ENCODE assay signal across 20 cellular contexts in genomic region chrX:129565046-129565649, GRCh38. TPM values are rescaled to one million over a fixed set of nuclear protein-coding genes. Genes with fewer than 3 reads are reported as not detected.
A peak's percentile ranks its signal among the peaks of the same experiment; 100 is the strongest.
DNase-seq lines count a peak whose midpoint lies in the region; ATAC-seq and TF ChIP-seq lines count a peak whose summit lies in the region.
"Had no signal": no experiment of that assay in that cellular context is flagged by ENCODE, and none has a peak within 500 bp of the region (broad histone marks: within the 10 kb centered on the region; RNA-seq: fewer than 3 reads in every experiment).

No MANE protein-coding gene starts in this region.

- TF ChIP-seq EP300 in stomach (IDR thresholded peaks at IDR 0.05) = no peak

- H3K4me3 ChIP-seq in choroid plexus epithelial cell (ENCODE audit: low read depth, low read length) (no peak overlapping the region), stomach (no peak overlapping the region)
- no peak overlapping the region for H3K4me3 ChIP-seq in naive thymus-derived CD4-positive, alpha-beta T cell (ENCODE audit: low read length)
- H3K4me3 ChIP-seq: transverse colon had no signal

- no peak overlapping the region for H3K4me3 Mint-ChIP-seq in activated CD8-positive, alpha-beta T cell treated with anti-CD3 and anti-CD28 coated beads for 36 hours
- H3K4me3 Mint-ChIP-seq in naive thymus-derived CD4-positive, alpha-beta T cell = peak overlapping the region in 1 of 10 donors; percentile 36
- H3K4me3 Mint-ChIP-seq: activated naive CD8-positive, alpha-beta T cell treated with anti-CD3 and anti-CD28 coated beads for 36 hours; activated T-helper 1 cell treated with anti-CD3 and anti-CD28 coated beads, Interleukin-12 subunit alpha, Interleukin-12 subunit beta, Interleukin-2, Interleukin-4 antibody, amounts not matched to agents 30 ng/mL and 10 ng/mL and 1 ng/mL, durations not matched to agents 14 hours and 24 hours and 36 hours; brain had no signal

- H3K36me3 ChIP-seq in stomach = peaks cover 5 to 54% (median 50%) of the 10 kb centered on the region in 4 donors
- peaks cover 0 to 6% (median 3%) of the 10 kb centered on the region in 3 experiments for H3K36me3 ChIP-seq in naive thymus-derived CD4-positive, alpha-beta T cell (ENCODE audit: control insufficient read depth in 2 of 3, insufficient read depth in 3 of 3, low read length in 3 of 3)

- H3K27ac ChIP-seq in stomach = no peak overlapping the region
- no peak overlapping the region for H3K27ac ChIP-seq in naive thymus-derived CD4-positive, alpha-beta T cell (ENCODE audit: low read depth, low read length)
- H3K27ac ChIP-seq: 22Rv1, transverse colon had no signal

- no peak overlapping the region for H3K27ac Mint-ChIP-seq in activated CD8-positive, alpha-beta T cell treated with anti-CD3 and anti-CD28 coated beads for 36 hours
- H3K27ac Mint-ChIP-seq in naive thymus-derived CD4-positive, alpha-beta T cell = no peak overlapping the region
- H3K27ac Mint-ChIP-seq: activated naive CD8-positive, alpha-beta T cell treated with anti-CD3 and anti-CD28 coated beads for 36 hours; activated T-helper 1 cell treated with anti-CD3 and anti-CD28 coated beads, Interleukin-12 subunit alpha, Interleukin-12 subunit beta, Interleukin-2, Interleukin-4 antibody, amounts not matched to agents 30 ng/mL and 10 ng/mL and 1 ng/mL, durations not matched to agents 14 hours and 24 hours and 36 hours had no signal

- TF ChIP-seq CTCF in choroid plexus epithelial cell (conservative IDR thresholded peaks at IDR 0.05; ENCODE audit: low read depth, low read length) (no peak), stomach (IDR thresholded peaks at IDR 0.05) (no peak)
- no peak for TF ChIP-seq CTCF in activated CD8-positive, alpha-beta T cell treated with anti-CD3 and anti-CD28 coated beads for 36 hours (IDR thresholded peaks at IDR 0.05)

- WGBS in stomach, 5 donors = 10 to 31% (median 19%) methylated on average over 3 of the region's 3 CpGs

- peaks cover 0 to 11% (median 5%) of the 10 kb centered on the region in 4 donors for H3K4me1 ChIP-seq in stomach
- no peaks in the 10 kb centered on the region for H3K4me1 ChIP-seq in naive thymus-derived CD4-positive, alpha-beta T cell (ENCODE audit: control insufficient read depth in 2 of 2, insufficient read depth in 2 of 2, low read length in 2 of 2)
- H3K4me1 ChIP-seq: transverse colon had no signal

- no peaks in the 10 kb centered on the region for H3K9me3 Mint-ChIP-seq in activated CD8-positive, alpha-beta T cell treated with anti-CD3 and anti-CD28 coated beads for 36 hours
- peaks cover 0 to 4% (median 0%) of the 10 kb centered on the region in 11 donors for H3K9me3 Mint-ChIP-seq in naive thymus-derived CD4-positive, alpha-beta T cell
- H3K9me3 Mint-ChIP-seq: activated naive CD8-positive, alpha-beta T cell treated with anti-CD3 and anti-CD28 coated beads for 36 hours; activated T-helper 1 cell treated with anti-CD3 and anti-CD28 coated beads, Interleukin-12 subunit alpha, Interleukin-12 subunit beta, Interleukin-2, Interleukin-4 antibody, amounts not matched to agents 30 ng/mL and 10 ng/mL and 1 ng/mL, durations not matched to agents 14 hours and 24 hours and 36 hours had no signal

- ATAC-seq in activated CD8-positive, alpha-beta T cell treated with anti-CD3 and anti-CD28 coated beads for 36 hours = no peak
- no peak for ATAC-seq in naive thymus-derived CD4-positive, alpha-beta T cell
- ATAC-seq: left colon; stimulated activated naive CD8-positive, alpha-beta T cell treated with anti-CD3 and anti-CD28 coated beads, Interleukin-15, Interleukin-2, amounts not matched to agents 100 U/mL and 50 U/mL, for 24 hours had no signal

- DNase-seq in DMS 273 (lab: John Stamatoyannopoulos, UW; ENCODE audit: unreplicated experiment) = peak; percentile 47
- no peak for DNase-seq in DMS 273 treated with DMSO at 0.1 percent for 48 hours (lab: John Stamatoyannopoulos, UW)
- DNase-seq in choroid plexus epithelial cell (ENCODE audit: low read depth) = peak; percentile 60
- DNase-seq in iPS DF 19.7 (ENCODE audit: low read depth, low spot score) = peak; percentile 20
- peak; percentile 53 for DNase-seq in stomach
- no peak for DNase-seq in stimulated activated CD4-positive, alpha-beta T cell treated with anti-CD3 and anti-CD28 coated beads, Interleukin-15, amount 100 ng/mL, for 24 hours
- no peak for DNase-seq in activated CD8-positive, alpha-beta T cell treated with anti-CD3 and anti-CD28 coated beads for 36 hours
- no peak for DNase-seq in naive thymus-derived CD4-positive, alpha-beta T cell
- DNase-seq: activated naive CD8-positive, alpha-beta T cell treated with anti-CD3 and anti-CD28 coated beads for 36 hours; left colon; NCI-H1092; NCI-H2081 treated with DMSO at 0.1 percent for 48 hours; NCI-H524; small intestine; stimulated activated CD4-positive, alpha-beta T cell treated with anti-CD3 and anti-CD28 coated beads, Interleukin-2, amount 100 ng/mL, for 48 hours; stimulated activated naive CD8-positive, alpha-beta T cell treated with anti-CD3 and anti-CD28 coated beads, Interleukin-15, Interleukin-2, amounts not matched to agents 100 U/mL and 50 U/mL, for 24 hours; transverse colon had no signal

- TF ChIP-seq POLR2A in stomach (IDR thresholded peaks at IDR 0.05) = no peak

- H3K4me1 Mint-ChIP-seq in activated CD8-positive, alpha-beta T cell treated with anti-CD3 and anti-CD28 coated beads for 36 hours (ENCODE audit: low read depth) = peaks cover 10% of the 10 kb centered on the region
- H3K4me1 Mint-ChIP-seq in naive thymus-derived CD4-positive, alpha-beta T cell = peaks cover 5 to 13% (median 12%) of the 10 kb centered on the region in 7 donors
- H3K4me1 Mint-ChIP-seq: brain had no signal

- intact Hi-C loops in stomach (cut with DNase I; ENCODE audit: low total_unique reads) = no loop called here
- intact Hi-C loops in activated CD8-positive, alpha-beta T cell treated with anti-CD3 and anti-CD28 coated beads for 36 hours (cut with micrococcal nuclease) = no loop called here
- intact Hi-C loops in naive thymus-derived CD4-positive, alpha-beta T cell (cut with micrococcal nuclease) = no loop called here

- peaks cover 16% of the 10 kb centered on the region for H3K36me3 Mint-ChIP-seq in activated CD8-positive, alpha-beta T cell treated with anti-CD3 and anti-CD28 coated beads for 36 hours (ENCODE audit: low read depth)
- H3K36me3 Mint-ChIP-seq in naive thymus-derived CD4-positive, alpha-beta T cell = peaks cover 16 to 37% (median 27%) of the 10 kb centered on the region in 5 donors

- no peaks in the 10 kb centered on the region for H3K27me3 ChIP-seq in stomach
- no peaks in the 10 kb centered on the region for H3K27me3 ChIP-seq in naive thymus-derived CD4-positive, alpha-beta T cell (ENCODE audit: control insufficient read depth in 2 of 2, insufficient read depth in 2 of 2, low read length in 2 of 2)
- H3K27me3 ChIP-seq: transverse colon had no signal

- H3K9me3 ChIP-seq in stomach = no peaks in the 10 kb centered on the region
- no peaks in the 10 kb centered on the region for H3K9me3 ChIP-seq in naive thymus-derived CD4-positive, alpha-beta T cell (ENCODE audit: control insufficient read depth in 2 of 3, low read length in 3 of 3)
- H3K9me3 ChIP-seq: transverse colon had no signal

- CTCF ChIA-PET in activated CD8-positive, alpha-beta T cell treated with anti-CD3 and anti-CD28 coated beads for 36 hours (lab: Charles Lee) = no interaction called here
- CTCF ChIA-PET in naive thymus-derived CD4-positive, alpha-beta T cell (lab: Charles Lee) = interaction anchor here (0.5 kb wide), 1 partner anchor 557 kb away, joined by 3 read pairs; no protein-coding TSS in a partner anchor

- POLR2A ChIA-PET in activated CD8-positive, alpha-beta T cell treated with anti-CD3 and anti-CD28 coated beads for 36 hours (lab: Charles Lee) = no interaction called here
- POLR2A ChIA-PET in naive thymus-derived CD4-positive, alpha-beta T cell (lab: Charles Lee) = no interaction called here

- H3K27me3 Mint-ChIP-seq in activated CD8-positive, alpha-beta T cell treated with anti-CD3 and anti-CD28 coated beads for 36 hours = no peaks in the 10 kb centered on the region
- no peaks in the 10 kb centered on the region for H3K27me3 Mint-ChIP-seq in naive thymus-derived CD4-positive, alpha-beta T cell
- H3K27me3 Mint-ChIP-seq: activated naive CD8-positive, alpha-beta T cell treated with anti-CD3 and anti-CD28 coated beads for 36 hours; brain had no signal

RNA-seq across cellular contexts. Expression of gene OCRL, which starts 25.1 kb away (rescaled TPM):
- 10 to 100 TPM; 17.9 to 36.2 (median 23.6) TPM for total RNA-seq in stomach
- 1 to 10 TPM; 7.9 to 8.4 (median 8.2) TPM for polyA plus RNA-seq in stomach
- total RNA-seq in activated CD8-positive, alpha-beta T cell treated with anti-CD3 and anti-CD28 coated beads for 36 hours = 1 to 10 TPM; 2.0 to 2.2 TPM
- total RNA-seq in naive thymus-derived CD4-positive, alpha-beta T cell = 1 to 10 TPM; 2.7 to 6.2 (median 5.6) TPM
- 1 to 10 TPM in 1 of 2 donors, under 1 TPM in 1; 0.47 to 1.9 TPM for polyA plus RNA-seq in naive thymus-derived CD4-positive, alpha-beta T cell

RNA-seq across cellular contexts. Expression of gene SMARCA1, which starts 41.9 kb away (rescaled TPM):
- total RNA-seq in stomach = 10 to 100 TPM; 27.4 to 89.8 (median 39.0) TPM
- polyA plus RNA-seq in stomach = 10 to 100 TPM in 2 of 3 donors, 1 to 10 TPM in 1; 7.9 to 12.8 (median 12.6) TPM
- under 1 TPM; 0.25 to 0.34 TPM for total RNA-seq in activated CD8-positive, alpha-beta T cell treated with anti-CD3 and anti-CD28 coated beads for 36 hours
- total RNA-seq in naive thymus-derived CD4-positive, alpha-beta T cell = 1 to 10 TPM in 3 of 5 experiments, under 1 TPM in 1, not detected in 1; 0.72 to 2.9 (median 1.7) TPM
- 1 to 10 TPM; 3.3 to 5.0 TPM for polyA plus RNA-seq in naive thymus-derived CD4-positive, alpha-beta T cell
- total RNA-seq: activated T-helper 1 cell treated with anti-CD3 and anti-CD28 coated beads, Interleukin-12 subunit alpha, Interleukin-12 subunit beta, Interleukin-2, Interleukin-4 antibody, amounts not matched to agents 30 ng/mL and 10 ng/mL and 1 ng/mL, durations not matched to agents 14 hours and 24 hours and 36 hours had no signal

Comparison
In these comparisons a context has a peak if more than half of its experiments do, and no peak if none do; other contexts are left out.
1. DNase-seq: peak in DMS 273 (single experiment), choroid plexus epithelial cell (single experiment), iPS DF 19.7 (single experiment) and stomach (single experiment); none in DMS 273 treated with DMSO at 0.1 percent for 48 hours (single experiment), stimulated activated CD4-positive, alpha-beta T cell treated with anti-CD3 and anti-CD28 coated beads, Interleukin-15, amount 100 ng/mL, for 24 hours (single experiment), activated CD8-positive, alpha-beta T cell treated with anti-CD3 and anti-CD28 coated beads for 36 hours (single experiment) and naive thymus-derived CD4-positive, alpha-beta T cell (0 of 9).
2. RNA of gene SMARCA1, which starts 41.9 kb away (total RNA-seq): 27.4 to 89.8 TPM in stomach; 0.72 to 2.9 TPM in naive thymus-derived CD4-positive, alpha-beta T cell and 0.25 to 0.34 TPM in activated CD8-positive, alpha-beta T cell treated with anti-CD3 and anti-CD28 coated beads for 36 hours; every median in the first group is over 4 times any median in the second.